Comparison of ENCODE assay signal across 8 cellular contexts in genomic region chr16:85800321-85800669, GRCh38. TPM values are rescaled to one million over a fixed set of nuclear protein-coding genes. Genes with fewer than 3 reads are reported as not detected.
A peak's percentile ranks its signal among the peaks of the same experiment; 100 is the strongest.
DNase-seq lines count a peak whose midpoint lies in the region; ATAC-seq and TF ChIP-seq lines count a peak whose summit lies in the region.

No MANE protein-coding gene starts in this region.

- H3K4me2 ChIP-seq in KMS-11 = peak overlapping the region; percentile 86

- peak overlapping the region; percentile 96 for H3K9ac ChIP-seq in KMS-11

- H3K4me1 ChIP-seq in KMS-11 (ENCODE audit: low read depth, poor library complexity, severe bottlenecking) (peaks cover 18% of the 10 kb centered on the region), ascending aorta (peaks cover 12 to 20% of the 10 kb centered on the region in 2 donors)

- H3K36me3 ChIP-seq in KMS-11 (ENCODE audit: insufficient read depth) (peaks cover 11% of the 10 kb centered on the region; the same call in 1 of the 2 replicates), ascending aorta (peaks cover 30 to 45% of the 10 kb centered on the region in 2 donors)

- no peaks in the 10 kb centered on the region for H3K9me3 Mint-ChIP-seq in stimulated activated naive CD8-positive, alpha-beta T cell treated with anti-CD3 and anti-CD28 coated beads, Interleukin-15, amount 100 ng/mL, for 72 hours

- H3K27me3 Mint-ChIP-seq in stimulated activated naive CD8-positive, alpha-beta T cell treated with anti-CD3 and anti-CD28 coated beads, Interleukin-15, amount 100 ng/mL, for 72 hours = no peaks in the 10 kb centered on the region

- no peaks in the 10 kb centered on the region for H3K9me3 ChIP-seq in ascending aorta

- intact Hi-C loops in ascending aorta (cut with DNase I) = no loop called here

- H3K4me3 ChIP-seq in KMS-11 (IDR thresholded peaks at IDR 0.05; ENCODE audit: insufficient read depth, low read depth, low read length) = no peak overlapping the region
- H3K4me3 ChIP-seq in ascending aorta = peak overlapping the region; percentile 84 to 99

- in situ Hi-C loops in GM13976 (cut with MboI; ENCODE audit: low sequenced_read_pairs, unreplicated experiment) = loop anchor here (25.0 kb wide), 1 partner anchor 712 kb away; the partner anchor contains the start of gene FOXF1

- H3K4me1 Mint-ChIP-seq in stimulated activated naive CD8-positive, alpha-beta T cell treated with anti-CD3 and anti-CD28 coated beads, Interleukin-15, amount 100 ng/mL, for 72 hours = peaks cover 64% of the 10 kb centered on the region

- peak overlapping the region; percentile 92 to 99 for H3K27ac Mint-ChIP-seq in stimulated activated naive CD8-positive, alpha-beta T cell treated with anti-CD3 and anti-CD28 coated beads, Interleukin-15, amount 100 ng/mL, for 72 hours

- H4K20me1 ChIP-seq in KMS-11 (ENCODE audit: insufficient read depth) = no peaks in the 10 kb centered on the region

- H3K27ac ChIP-seq in KMS-11 (peak overlapping the region; percentile 85), ascending aorta (peak overlapping the region; percentile 73 to 79)

- H3K4me3 Mint-ChIP-seq in stimulated activated naive CD8-positive, alpha-beta T cell treated with anti-CD3 and anti-CD28 coated beads, Interleukin-15, amount 100 ng/mL, for 72 hours = peak overlapping the region; percentile 88 to 92

- DNase-seq in GM03348 (ENCODE audit: low spot score) (peak; percentile 52), ascending aorta (ENCODE audit: low spot score in 2 of 2) (no peak), kidney tubule cell (ENCODE audit: low spot score) (peak; percentile 46), NCI-H82 treated with DMSO at 0.1 percent for 48 hours (lab: John Stamatoyannopoulos, UW; ENCODE audit: unreplicated experiment) (no peak), GM13976 (ENCODE audit: low spot score) (no peak), occipital lobe (lab: John Stamatoyannopoulos, UW) (no peak)
- DNase-seq in stimulated activated naive CD8-positive, alpha-beta T cell treated with anti-CD3 and anti-CD28 coated beads, Interleukin-15, amount 100 ng/mL, for 72 hours = no peak

- peaks cover 68% of the 10 kb centered on the region for H3K79me2 ChIP-seq in KMS-11 (ENCODE audit: insufficient read depth, low read depth)

- TF ChIP-seq CTCF in KMS-11 (conservative IDR thresholded peaks at IDR 0.05; ENCODE audit: low read depth, low read length) (no peak), ascending aorta (IDR thresholded peaks at IDR 0.05) (no peak), GM13976 (IDR thresholded peaks at IDR 0.05; ENCODE audit: borderline replicate concordance, control extremely low read depth, extremely low read depth, insufficient read depth, missing control alignments) (no peak)

- H3K27me3 ChIP-seq in KMS-11 (ENCODE audit: insufficient read depth, low read depth) = no peaks in the 10 kb centered on the region
- H3K27me3 ChIP-seq in ascending aorta = no peaks in the 10 kb centered on the region

- H2AFZ ChIP-seq in KMS-11 (ENCODE audit: low read depth) = peak overlapping the region; percentile 50; the same call in 1 of the 2 replicates

- peak; percentile 40 for ATAC-seq in stimulated activated naive CD8-positive, alpha-beta T cell treated with anti-CD3 and anti-CD28 coated beads, Interleukin-15, amount 100 ng/mL, for 72 hours

RNA-seq across cellular contexts. Expression of gene COX4I1, which starts 0.8 kb away (rescaled TPM):
- total RNA-seq in ascending aorta (148 TPM), occipital lobe (201 TPM)

RNA-seq across cellular contexts. Expression of gene EMC8, which starts 1.0 kb away (rescaled TPM):
- total RNA-seq in ascending aorta (11.9 TPM), occipital lobe (15.0 TPM)

RNA-seq across cellular contexts. Expression of gene C16orf74, which starts 49.4 kb away (rescaled TPM):
- total RNA-seq in ascending aorta (not detected), occipital lobe (1.6 TPM)

Comparison
In these comparisons a context has a peak if more than half of its experiments do, and no peak if none do; other contexts are left out.
1. DNase-seq: peak in GM03348 (single experiment) and kidney tubule cell (single experiment); none in ascending aorta (0 of 2), stimulated activated naive CD8-positive, alpha-beta T cell treated with anti-CD3 and anti-CD28 coated beads, Interleukin-15, amount 100 ng/mL, for 72 hours (0 of 2), NCI-H82 treated with DMSO at 0.1 percent for 48 hours (single experiment), GM13976 (single experiment) and occipital lobe (single experiment).